ENCODE assay signal across 9 cellular contexts in genomic region chr6:107330190-107330589, GRCh38.
DNase-seq lines count a peak whose midpoint lies in the region; ATAC-seq, FAIRE-seq and TF ChIP-seq lines count a peak whose summit lies in the region.
"Had no signal": no experiment of that assay in that cellular context is flagged by ENCODE, and none has a peak within 500 bp of the region (broad histone marks: within the 10 kb centered on the region; RNA-seq: fewer than 3 reads in every experiment).

No MANE protein-coding gene starts in this region.

- RAD21 ChIA-PET in GM12878 (lab: Charles Lee; ENCODE audit: unreplicated experiment), result interaction anchor here (1.0 kb wide), 2 partner anchors 12 kb away, joined by 3 to 6 read pairs; no protein-coding TSS in a partner anchor

- no peak for TF ChIP-seq CTCF in GM13976 (IDR thresholded peaks at IDR 0.05; ENCODE audit: borderline replicate concordance, control extremely low read depth, extremely low read depth, insufficient read depth, missing control alignments)
- no peak for TF ChIP-seq CTCF in GM12878 (IDR thresholded peaks at IDR 0.05 in 2 of 3, conservative IDR thresholded peaks at IDR 0.05 in 1 of 3; ENCODE audit: control insufficient read depth in 2 of 3, extremely low read depth in 1 of 3, insufficient read depth in 1 of 3, low read depth in 3 of 3, low read length in 3 of 3)
- no peak for TF ChIP-seq CTCF in psoas muscle (IDR thresholded peaks at IDR 0.05)

- 0 out of 4 replicates have a peak, but pooled peaks of 1 of the 2 experiments have one; percentile 11 for TF ChIP-seq EP300 in GM12878 (IDR thresholded peaks at IDR 0.05; ENCODE audit: borderline replicate concordance in 1 of 2, control insufficient read depth in 1 of 2, low read depth in 2 of 2, low read length in 2 of 2)

- no peak for TF ChIP-seq RAD21 in GM12878 (IDR thresholded peaks at IDR 0.05; ENCODE audit: insufficient read depth, low read depth, low read length)

- H2AFZ ChIP-seq in GM12878 (ENCODE audit: control insufficient read depth, low read depth, low read length), result peak overlapping the region; percentile 67

- 0% methylated on average over 4 of the region's 4 CpGs for WGBS in GM12878 (ENCODE audit: insufficient coverage, insufficient replicate concordance, low lambda C conversion rate, missing lambda C conversion rate)
- 89 to 91% (median 91%) methylated on average over 4 of the region's 4 CpGs for WGBS in psoas muscle, 3 donors

- H3K79me2 ChIP-seq in GM12878 (ENCODE audit: control insufficient read depth, insufficient read depth, low read length), result no peaks in the 10 kb centered on the region

- peaks cover 7% of the 10 kb centered on the region; the same call in 1 of the 2 replicates for H3K4me1 ChIP-seq in GM12878 (ENCODE audit: control insufficient read depth, insufficient read depth, low read length)
- no peaks in the 10 kb centered on the region for H3K4me1 ChIP-seq in psoas muscle

- H3K27ac ChIP-seq in GM12878 (ENCODE audit: control insufficient read depth, insufficient read depth) (no peak overlapping the region), psoas muscle (no peak overlapping the region)

- SMC1A ChIA-PET in GM12878 (lab: Charles Lee; ENCODE audit: uncharacterized antibody, unreplicated experiment), result interaction anchor here (1.1 to 2.1 kb wide), 4 partner anchors 9 to 197 kb away, joined by 3 to 15 read pairs (median 5); no protein-coding TSS in a partner anchor

- H3K9me3 ChIP-seq in GM12878 (replicated peaks; ENCODE audit: control insufficient read depth, insufficient read depth, low read length), result no peaks in the 10 kb centered on the region
- no peaks in the 10 kb centered on the region for H3K9me3 ChIP-seq in psoas muscle

- peak; percentile 92 for ATAC-seq in GM21360 (IDR thresholded peaks at IDR 0.05; ENCODE audit: unreplicated experiment)
- ATAC-seq in HG03442 (IDR thresholded peaks at IDR 0.05; ENCODE audit: unreplicated experiment), result peak; percentile 95
- peak; percentile 99 for ATAC-seq in GM12878
- no peak for ATAC-seq in psoas muscle

- no peaks in the 10 kb centered on the region for H3K36me3 ChIP-seq in GM12878 (ENCODE audit: control insufficient read depth in 2 of 2, insufficient read depth in 2 of 2, low read length in 1 of 2)
- peaks cover 0 to 13% of the 10 kb centered on the region in 2 donors for H3K36me3 ChIP-seq in psoas muscle (ENCODE audit: insufficient read depth in 1 of 2, low read depth in 1 of 2)

- FAIRE-seq in GM12878 (lab: Jason Lieb, UNC), result peak; percentile 81
- FAIRE-seq: small intestine had no signal

- in situ Hi-C loops in GM13976 (cut with MboI; ENCODE audit: low sequenced_read_pairs, unreplicated experiment) (no loop called here), GM12878 (cut with MboI) (no loop called here)

- no peak overlapping the region for H3K9ac ChIP-seq in GM12878 (ENCODE audit: control insufficient read depth, insufficient read depth, low read length)

- no peaks in the 10 kb centered on the region for H4K20me1 ChIP-seq in GM12878 (ENCODE audit: control insufficient read depth, insufficient read depth)

- H3K4me3 ChIP-seq in GM12878 (no peak overlapping the region), psoas muscle (no peak overlapping the region)

- BruUV-seq in GM12878 (replicated peaks; lab: Mats Ljungman, UMichigan), result no TSS peak

- peak; percentile 51 for DNase-seq in GM13976 (ENCODE audit: low spot score)
- DNase-seq in GM12878 (ENCODE audit: low read depth, low spot score), result peak; percentile 75
- DNase-seq in SHP77 (lab: John Stamatoyannopoulos, UW), result no peak
- no peak for DNase-seq in NK-92 (lab: John Stamatoyannopoulos, UW; ENCODE audit: unreplicated experiment)
- DNase-seq in GDM1 (lab: John Stamatoyannopoulos, UW), result no peak
- DNase-seq in psoas muscle, result no peak
- DNase-seq: small intestine had no signal

- H3K27me3 ChIP-seq in GM12878 (replicated peaks in 1 of 2; ENCODE audit: control insufficient read depth in 2 of 2, insufficient read depth in 2 of 2, low read length in 1 of 2) (no peaks in the 10 kb centered on the region), psoas muscle (ENCODE audit: insufficient read depth in 3 of 3, low read length in 2 of 3) (no peaks in the 10 kb centered on the region)

- H3K4me2 ChIP-seq in GM12878 (ENCODE audit: control insufficient read depth, insufficient read depth), result peak overlapping the region; percentile 36; the same call in 1 of the 2 replicates

- intact Hi-C loops in GM12878 (cut with micrococcal nuclease; ENCODE audit: unreplicated experiment) (no loop called here), psoas muscle (cut with DNase I) (no loop called here)

- TF ChIP-seq POLR2A in GM12878 (IDR thresholded peaks at IDR 0.05; ENCODE audit: low read depth, low read length), result no peak

- CTCF ChIA-PET in GM12878 (lab: Yijun Ruan, JAX), result interaction anchor here (1.7 to 7.2 kb wide), 2 partner anchors 13 to 23 kb away, joined by 4 to 68 read pairs; no protein-coding TSS in a partner anchor

- POLR2A ChIA-PET in GM12878 (lab: Charles Lee), result interaction anchor here (0.5 to 1.1 kb wide), 2 partner anchors 43 to 129 kb away, joined by 3 to 5 read pairs; partner anchors contain the start of gene PDSS2

TF ChIP-seq in GM12878, 131 proteins besides CTCF, POLR2A, EP300 and RAD21 (continues in another document):
- TF ChIP-seq PKNOX1 (IDR thresholded peaks at IDR 0.05) (0 out of 2 replicates have a peak, but pooled peaks have one; percentile 8), RUNX3 (IDR thresholded peaks at IDR 0.05; ENCODE audit: low read length) (peak; percentile 65), SKIL (IDR thresholded peaks at IDR 0.05; ENCODE audit: low read depth, poor library complexity, severe bottlenecking) (peak; percentile 27), SPI1 (IDR thresholded peaks at IDR 0.05; ENCODE audit: borderline replicate concordance, insufficient read depth, low read depth, low read length) (peak; percentile 35; the same call in 1 of the 2 replicates), USF2 (IDR thresholded peaks at IDR 0.05; ENCODE audit: borderline replicate concordance, low read depth, low read length) (peak; percentile 57), BRCA1 (IDR thresholded peaks at IDR 0.05; ENCODE audit: low read depth, low read length) (no peak), BHLHE40 (IDR thresholded peaks at IDR 0.05; ENCODE audit: borderline replicate concordance in 1 of 2, low read depth in 2 of 2, low read length in 1 of 2) (peak; percentile 61 to 75; a peak in 3 of 4 replicates), USF1 (IDR thresholded peaks at IDR 0.05; ENCODE audit: borderline replicate concordance, extremely low read length, insufficient read depth, low read depth, low read length) (peak; percentile 76), ATF7 (IDR thresholded peaks at IDR 0.05; ENCODE audit: low read depth) (0 out of 2 replicates have a peak, but pooled peaks have one; percentile 14), HSF1 (IDR thresholded peaks at IDR 0.05; ENCODE audit: low read depth, low read length) (no peak), IKZF2 (IDR thresholded peaks at IDR 0.05) (no peak)

Comparison
In these comparisons a context has a peak if more than half of its experiments do, and no peak if none do; other contexts are left out.
1. DNase-seq: peak in GM13976 (single experiment) and GM12878 (single experiment); none in SHP77 (0 of 2), NK-92 (single experiment), GDM1 (single experiment) and psoas muscle (0 of 2).
2. ATAC-seq: peak in GM21360 (single experiment), HG03442 (single experiment) and GM12878 (single experiment); none in psoas muscle (0 of 4).